Comparison of ENCODE assay signal across 24 cellular contexts in the genomic region with DNA sequence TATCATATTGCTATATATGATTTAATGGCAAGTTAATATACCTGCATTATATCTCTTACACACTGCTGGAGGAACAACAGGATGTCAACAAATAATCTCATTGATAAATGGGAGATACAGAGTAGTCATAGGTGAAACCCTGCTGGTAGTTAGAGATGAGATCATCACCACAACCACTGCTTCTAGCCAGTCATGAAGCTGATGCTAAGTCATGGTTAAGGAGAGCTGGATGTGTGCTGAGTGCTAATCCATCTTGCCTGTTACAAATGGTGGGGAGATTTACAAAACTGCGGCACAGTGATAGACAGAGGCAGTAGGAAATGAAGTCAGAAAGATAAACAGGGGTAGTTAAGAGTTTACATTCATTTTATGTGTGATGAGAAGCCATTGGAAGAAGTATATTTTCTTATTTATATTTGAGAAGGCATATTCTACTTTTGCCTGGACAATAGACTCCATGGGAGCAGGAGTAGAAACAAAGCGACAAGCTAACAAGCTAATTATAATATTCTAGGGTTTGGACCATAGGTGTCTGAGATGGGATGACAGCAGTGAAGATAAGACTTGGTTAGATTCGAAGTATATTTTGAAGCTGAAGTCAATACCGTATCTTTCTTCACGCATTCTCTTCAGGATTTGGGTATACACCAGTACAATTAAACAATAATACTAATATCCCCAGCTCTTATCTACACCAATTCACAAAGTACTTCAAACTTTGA.
"Had no signal": no experiment of that assay in that cellular context is flagged by ENCODE, and none has a peak within 500 bp of the region (broad histone marks: within the 10 kb centered on the region; RNA-seq: fewer than 3 reads in every experiment).

No MANE protein-coding gene starts in this region.

- H3K27ac ChIP-seq: KMS-11, RWPE1, SJCRH30 had no signal

- H3K4me3 ChIP-seq: SJCRH30 had no signal

- H3K27me3 ChIP-seq: SJCRH30 had no signal

- ATAC-seq: HepG2, Panc1, PC-3, SK-N-SH treated with all-trans-retinoic acid at 6 μM for 48 hours had no signal

- H3K36me3 ChIP-seq: SJCRH30 had no signal

- H3K4me2 ChIP-seq: KMS-11 had no signal

- DNase-seq: IMR-90; Kasumi-1; MM.1S; NCI-H1092 treated with DMSO at 0.1 percent for 48 hours; NCI-H1436; NCI-H187; NCI-H2029; NCI-H2081 treated with DMSO at 0.1 percent for 48 hours; NCI-H2171; NCI-H226; NCI-H446; NCI-H510A; NCI-H524 treated with DMSO at 0.1 percent for 48 hours; NCI-H69; NCI-H774; NK-92 treated with Interleukin-12 subunit alpha and Interleukin-12 subunit beta, amount 100 ng/mL, for 24 hours; PC-3; SHP77 treated with DMSO at 0.1 percent for 48 hours; SJCRH30 had no signal

- H3K9ac ChIP-seq: KMS-11 had no signal

- H3K4me1 ChIP-seq: SJCRH30 had no signal

- FAIRE-seq: HepG2 had no signal
